2 cellular contexts compared by ENCODE assay signal in genomic region chr3:128698211-128699011, GRCh38.
TF ChIP-seq lines count a peak whose summit lies in the region.

No MANE protein-coding gene starts in this region.

TF ChIP-seq in A549, 52 proteins besides CTCF, POLR2A, EP300 and RAD21 (continued from another document):
- 0 out of 2 replicates have a peak, but pooled peaks have one; percentile 30 for TF ChIP-seq E2F6 (IDR thresholded peaks at IDR 0.05; ENCODE audit: borderline replicate concordance, low read depth)
TF ChIP-seq in A549: peak in this region for 3.

TF ChIP-seq in GM23338, 12 proteins besides CTCF, POLR2A, EP300 and RAD21 (continued from another document):
- TF ChIP-seq ZNF462 (CRISPR knock-in tag; IDR thresholded peaks at IDR 0.05): no peak
- peak; percentile 39 for TF ChIP-seq EZH2 (IDR thresholded peaks at IDR 0.05; ENCODE audit: low read depth, unreplicated experiment)
- TF ChIP-seq POLR2AphosphoS5 (IDR thresholded peaks at IDR 0.05; ENCODE audit: low read depth): peak; percentile 19; the same call in 1 of the 2 replicates
